ENCODE assay signal across 22 cellular contexts in genomic region chr16:69031877-69032301, GRCh38.
A peak's percentile ranks its signal among the peaks of the same experiment; 100 is the strongest.
DNase-seq lines count a peak whose midpoint lies in the region; ATAC-seq and TF ChIP-seq lines count a peak whose summit lies in the region.
"Had no signal": no experiment of that assay in that cellular context is flagged by ENCODE, and none has a peak within 500 bp of the region (broad histone marks: within the 10 kb centered on the region; RNA-seq: fewer than 3 reads in every experiment).

No MANE protein-coding gene starts in this region.

- no peaks in the 10 kb centered on the region for H3K27me3 ChIP-seq in HCT116 (ENCODE audit: insufficient read depth, low read length)
- H3K27me3 ChIP-seq in PC-3 (ENCODE audit: low read length), result no peaks in the 10 kb centered on the region
- H3K27me3 ChIP-seq in psoas muscle (ENCODE audit: insufficient read depth in 3 of 3, low read length in 2 of 3), result no peaks in the 10 kb centered on the region
- H3K27me3 ChIP-seq: heart left ventricle, upper lobe of right lung had no signal

- H3K4me3 ChIP-seq in HCT116 (replicated peaks in 1 of 2; ENCODE audit: low read depth in 1 of 2, low read length in 2 of 2), result no peak overlapping the region
- H3K4me3 ChIP-seq in PC-3 (ENCODE audit: low read length), result no peak overlapping the region
- no peak overlapping the region for H3K4me3 ChIP-seq in fibroblast of mammary gland (ENCODE audit: control insufficient read depth, low read depth, low read length)
- H3K4me3 ChIP-seq in psoas muscle, result no peak overlapping the region
- no peak overlapping the region for H3K4me3 ChIP-seq in foreskin fibroblast (ENCODE audit: low read depth in 1 of 2, low read length in 2 of 2)
- H3K4me3 ChIP-seq: heart left ventricle, upper lobe of right lung had no signal

- RAD21 ChIA-PET in HCT116 (lab: Charles Lee; ENCODE audit: low non-redundant PET in 1 of 2, low total read pairs in 2 of 2, uncharacterized antibody in 2 of 2, unreplicated experiment in 2 of 2), result no interaction called here

- H3K9me2 ChIP-seq in HCT116 (ENCODE audit: insufficient read depth) (no peaks in the 10 kb centered on the region), PC-3 (replicated peaks; ENCODE audit: low read length) (no peaks in the 10 kb centered on the region)

- intact Hi-C loops in HCT116 (cut with micrococcal nuclease), result no loop called here
- intact Hi-C loops in PC-3 (cut with micrococcal nuclease), result no loop called here
- intact Hi-C loops in psoas muscle (cut with DNase I), result no loop called here
- intact Hi-C loops in Right ventricle myocardium inferior (cut with DNase I), result no loop called here

- H3K9me3 ChIP-seq in HCT116 (ENCODE audit: control insufficient read depth in 1 of 2, insufficient read depth in 1 of 2, low read depth in 1 of 2, low read length in 2 of 2) (no peaks in the 10 kb centered on the region), PC-3 (ENCODE audit: low read length) (no peaks in the 10 kb centered on the region), psoas muscle (no peaks in the 10 kb centered on the region)
- H3K9me3 ChIP-seq: heart left ventricle, upper lobe of right lung had no signal

- no peaks in the 10 kb centered on the region for H3K36me3 ChIP-seq in HCT116 (ENCODE audit: control insufficient read depth in 1 of 2, insufficient read depth in 2 of 2, low read length in 2 of 2)
- H3K36me3 ChIP-seq in PC-3 (ENCODE audit: low read depth, low read length), result no peaks in the 10 kb centered on the region
- H3K36me3 ChIP-seq in psoas muscle (ENCODE audit: insufficient read depth in 1 of 2, low read depth in 1 of 2), result peaks cover 0 to 13% of the 10 kb centered on the region in 2 donors
- H3K36me3 ChIP-seq: upper lobe of right lung had no signal

- TF ChIP-seq CTCF in HCT116 (IDR thresholded peaks at IDR 0.05 in 2 of 3, conservative IDR thresholded peaks at IDR 0.05 in 1 of 3; ENCODE audit: borderline replicate concordance in 1 of 3, insufficient read depth in 1 of 3, low read depth in 2 of 3, low read length in 2 of 3) (no peak), PC-3 (conservative IDR thresholded peaks at IDR 0.05; ENCODE audit: low read depth, low read length) (no peak), fibroblast of mammary gland (conservative IDR thresholded peaks at IDR 0.05; ENCODE audit: control insufficient read depth, insufficient read depth, low read depth, low read length) (no peak), psoas muscle (IDR thresholded peaks at IDR 0.05) (no peak), foreskin fibroblast (IDR thresholded peaks at IDR 0.05; ENCODE audit: low read depth, low read length) (no peak)

- BruUV-seq in HCT116 (replicated peaks; lab: Mats Ljungman, UMichigan), result no TSS peak
- no TSS peak for BruUV-seq in PC-3 (replicated peaks; lab: Mats Ljungman, UMichigan)

- peak; percentile 44; the same call in 1 of the 2 replicates for TF ChIP-seq RAD21 in HCT116 (IDR thresholded peaks at IDR 0.05; ENCODE audit: low read depth)

- H3K27ac ChIP-seq in HCT116 (ENCODE audit: low read depth, low read length) (peak overlapping the region; percentile 2; the same call in 1 of the 2 replicates), PC-3 (ENCODE audit: low read length) (no peak overlapping the region), psoas muscle (no peak overlapping the region)
- H3K27ac ChIP-seq: heart left ventricle, upper lobe of right lung, VCaP had no signal

- H3K79me2 ChIP-seq in HCT116 (ENCODE audit: insufficient read depth, low read length) (no peaks in the 10 kb centered on the region), PC-3 (ENCODE audit: low read length) (no peaks in the 10 kb centered on the region)

- ATAC-seq in HCT116, result peak; percentile 91
- ATAC-seq in PC-3, result peak; percentile 37
- peak; percentile 35 to 65 (median 52) for ATAC-seq in psoas muscle
- no peak for ATAC-seq in Right ventricle myocardium inferior
- ATAC-seq: stimulated activated naive CD8-positive, alpha-beta T cell treated with anti-CD3 and anti-CD28 coated beads, Interleukin-15, amount 100 ng/mL, for 72 hours; upper lobe of right lung had no signal

- no peak overlapping the region for H2AFZ ChIP-seq in HCT116 (ENCODE audit: low read depth, low read length, poor library complexity, severe bottlenecking)
- no peak overlapping the region for H2AFZ ChIP-seq in PC-3 (ENCODE audit: low read length)

- no peaks in the 10 kb centered on the region for H4K20me1 ChIP-seq in HCT116 (ENCODE audit: insufficient read depth)
- H4K20me1 ChIP-seq in PC-3 (ENCODE audit: low read length), result no peaks in the 10 kb centered on the region

- POLR2A ChIA-PET in HCT116 (lab: Charles Lee) (interaction anchor here (0.7 kb wide), 1 partner anchor 15 kb away, joined by 3 read pairs; no protein-coding TSS in a partner anchor), PC-3 (lab: Charles Lee; ENCODE audit: unreplicated experiment) (no interaction called here)

- no peak for TF ChIP-seq POLR2A in HCT116 (IDR thresholded peaks at IDR 0.05; ENCODE audit: borderline replicate concordance, extremely low read depth, insufficient read depth, insufficient read length)

- DNase-seq in HCT116 (ENCODE audit: low read depth, low spot score), result peak; percentile 81
- DNase-seq in PC-3, result peak; percentile 46
- DNase-seq in fibroblast of mammary gland (ENCODE audit: low read depth), result peak; percentile 19
- no peak for DNase-seq in psoas muscle
- DNase-seq in foreskin fibroblast, result no peak
- no peak for DNase-seq in SHP77 (lab: John Stamatoyannopoulos, UW)
- DNase-seq in Right ventricle myocardium inferior (ENCODE audit: missing footprints), result no peak
- DNase-seq: activated CD4-positive, alpha-beta T cell treated with anti-CD3 and anti-CD28 coated beads, Interleukin-2, amount 50 U/mL, for 4 hours; activated naive CD4-positive, alpha-beta T cell; activated T-cell treated with anti-CD3 and anti-CD28 coated beads for 4 hours; anterior cingulate cortex; effector memory CD4-positive, alpha-beta T cell; heart left ventricle; immature natural killer cell; NCI-H1092 treated with DMSO at 0.1 percent for 48 hours; NCI-H2029 treated with DMSO at 0.1 percent for 48 hours; NCI-H510A; posterior cingulate gyrus; stimulated activated naive CD8-positive, alpha-beta T cell treated with anti-CD3 and anti-CD28 coated beads, Interleukin-15, amount 100 ng/mL, for 72 hours; T-helper 1 cell; upper lobe of right lung had no signal

- no peaks in the 10 kb centered on the region for H3F3A ChIP-seq in PC-3 (ENCODE audit: low read length, unreplicated experiment)

- 84 to 93% (median 88%) methylated on average over 8 of the region's 8 CpGs for whole genome bisulfite sequencing in psoas muscle, 3 donors

- CTCF ChIA-PET in HCT116 (lab: Charles Lee) (interaction anchor here (1.3 kb wide), 1 partner anchor 19 kb away, joined by 3 read pairs; no protein-coding TSS in a partner anchor), PC-3 (lab: Charles Lee) (no interaction called here)

- H3K4me1 ChIP-seq in HCT116 (ENCODE audit: control insufficient read depth in 1 of 2, insufficient read depth in 2 of 2, low read length in 2 of 2) (peaks cover 22 to 42% of the 10 kb centered on the region in 2 experiments), PC-3 (ENCODE audit: insufficient read depth, low read length) (peaks cover 3% of the 10 kb centered on the region; the same call in 1 of the 2 replicates), psoas muscle (no peaks in the 10 kb centered on the region)
- H3K4me1 ChIP-seq: heart left ventricle, upper lobe of right lung had no signal

- H3K9ac ChIP-seq in HCT116 (ENCODE audit: low read length) (peak overlapping the region; percentile 24; the same call in 1 of the 2 replicates), PC-3 (ENCODE audit: low read length) (no peak overlapping the region)

- H3K4me2 ChIP-seq in HCT116 (ENCODE audit: low read length) (peak overlapping the region; percentile 61), PC-3 (ENCODE audit: low read length) (no peak overlapping the region)

TF ChIP-seq in HCT116, 20 proteins besides CTCF, POLR2A, EP300 and RAD21 (continues in another document):
- TF ChIP-seq EZH2phosphoT487 (IDR thresholded peaks at IDR 0.05; ENCODE audit: borderline replicate concordance), result no peak
- TF ChIP-seq SP1 (IDR thresholded peaks at IDR 0.05; ENCODE audit: low read depth), result peak; percentile 88
- no peak for TF ChIP-seq TCF7L2 (IDR thresholded peaks at IDR 0.05; ENCODE audit: borderline replicate concordance, extremely low read depth, insufficient read depth, insufficient read length)
- TF ChIP-seq JUND (IDR thresholded peaks at IDR 0.05), result peak; percentile 95
- TF ChIP-seq CBX3 (IDR thresholded peaks at IDR 0.05; ENCODE audit: low read depth), result peak; percentile 94
- TF ChIP-seq ZFX (IDR thresholded peaks at IDR 0.05), result no peak
- no peak; the same call in 1 of the 2 replicates for TF ChIP-seq SRF (IDR thresholded peaks at IDR 0.05; ENCODE audit: low read depth)
- TF ChIP-seq ZBTB33 (IDR thresholded peaks at IDR 0.05; ENCODE audit: extremely low read depth, insufficient replicate concordance, low read length), result no peak
- no peak for TF ChIP-seq YY1 (IDR thresholded peaks at IDR 0.05; ENCODE audit: extremely low read depth, insufficient replicate concordance, low read depth, low read length)
- no peak; the same call in 1 of the 2 replicates for TF ChIP-seq CEBPB (IDR thresholded peaks at IDR 0.05; ENCODE audit: low read depth)
- TF ChIP-seq POLR2AphosphoS5 (IDR thresholded peaks at IDR 0.05; ENCODE audit: low read depth, low read length), result peak; percentile 39; the same call in 1 of the 2 replicates
- peak; percentile 92 for TF ChIP-seq MAX (IDR thresholded peaks at IDR 0.05)
- no peak for TF ChIP-seq EZH2 (IDR thresholded peaks at IDR 0.05)
- peak; percentile 93 for TF ChIP-seq FOSL1 (IDR thresholded peaks at IDR 0.05; ENCODE audit: low read depth)

Comparison
In these comparisons a context has a peak if more than half of its experiments do, and no peak if none do; other contexts are left out.
1. DNase-seq: peak in HCT116 (single experiment), PC-3 (single experiment) and fibroblast of mammary gland (single experiment); none in psoas muscle (0 of 2), foreskin fibroblast (0 of 2), SHP77 (0 of 2) and Right ventricle myocardium inferior (single experiment).